16 cellular contexts compared by ENCODE assay signal in genomic region chr4:152117501-152117900, GRCh38.
DNase-seq lines count a peak whose midpoint lies in the region; ATAC-seq lines count a peak whose summit lies in the region.
"Had no signal": no experiment of that assay in that cellular context is flagged by ENCODE, and none has a peak within 500 bp of the region (broad histone marks: within the 10 kb centered on the region; RNA-seq: fewer than 3 reads in every experiment).

No MANE protein-coding gene starts in this region.

- no peak overlapping the region for H3K18ac ChIP-seq in mesenchymal stem cell (ENCODE audit: low read depth in 1 of 2, low read length in 2 of 2)

- ATAC-seq in CD4-positive, CD25-positive, alpha-beta regulatory T cell (ENCODE audit: low read depth in 2 of 2): no peak
- no peak for ATAC-seq in T-helper 17 cell
- ATAC-seq: GM23338 had no signal

- H3K9me3 Mint-ChIP-seq in T-helper 1 cell treated with Interleukin-12 subunit alpha and Interleukin-12 subunit beta and Interleukin-4 antibody, amounts not matched to agents 30 μg/mL and 1 μg/mL, for 36 hours: peaks cover 26% of the 10 kb centered on the region
- H3K9me3 Mint-ChIP-seq in CD4-positive, CD25-positive, alpha-beta regulatory T cell: peaks cover 0 to 4% (median 3%) of the 10 kb centered on the region in 7 donors
- H3K9me3 Mint-ChIP-seq: IgD-negative memory B cell had no signal

- no peak overlapping the region for H3K4me2 ChIP-seq in mesenchymal stem cell (ENCODE audit: low read length, poor library complexity, severe bottlenecking)
- H3K4me2 ChIP-seq: GM23338 had no signal

- no peak overlapping the region for H3K27ac ChIP-seq in CD4-positive, CD25-positive, alpha-beta regulatory T cell (ENCODE audit: insufficient read depth, low read length, poor library complexity, severe bottlenecking)
- H3K27ac ChIP-seq in mesenchymal stem cell (ENCODE audit: low read length, poor library complexity, severe bottlenecking): no peak overlapping the region

- H3K4me1 Mint-ChIP-seq in T-helper 1 cell treated with Interleukin-12 subunit alpha and Interleukin-12 subunit beta and Interleukin-4 antibody, amounts not matched to agents 30 μg/mL and 1 μg/mL, for 36 hours (ENCODE audit: low read depth): peaks cover 39% of the 10 kb centered on the region
- peaks cover 28 to 60% (median 35%) of the 10 kb centered on the region in 4 donors for H3K4me1 Mint-ChIP-seq in CD4-positive, CD25-positive, alpha-beta regulatory T cell
- H3K4me1 Mint-ChIP-seq in T-helper 17 cell: peaks cover 35% of the 10 kb centered on the region

- H2AFZ ChIP-seq in mesenchymal stem cell (ENCODE audit: low read depth, low read length): no peak overlapping the region
- H2AFZ ChIP-seq: GM23338 had no signal

- H2BK12ac ChIP-seq in mesenchymal stem cell (ENCODE audit: low read length in 2 of 2): no peak overlapping the region

- no peaks in the 10 kb centered on the region for H3K36me3 ChIP-seq in CD4-positive, CD25-positive, alpha-beta regulatory T cell (ENCODE audit: control insufficient read depth, insufficient read depth, low read length)
- no peaks in the 10 kb centered on the region for H3K36me3 ChIP-seq in mesenchymal stem cell (ENCODE audit: control insufficient read depth in 1 of 2, insufficient read depth in 2 of 2, low read depth in 1 of 2, low read length in 2 of 2)

- no peak overlapping the region for H2BK5ac ChIP-seq in mesenchymal stem cell (ENCODE audit: low read depth, low read length, poor library complexity, severe bottlenecking)

- 91% methylated on average over 7 of the region's 7 CpGs for WGBS in mesenchymal stem cell

- no peak overlapping the region for H3K14ac ChIP-seq in mesenchymal stem cell (ENCODE audit: low read length in 2 of 2)

- peaks cover 0 to 9% of the 10 kb centered on the region in 2 experiments for H3K9me3 ChIP-seq in CD4-positive, CD25-positive, alpha-beta regulatory T cell (ENCODE audit: control insufficient read depth in 2 of 2, low read length in 2 of 2)
- H3K9me3 ChIP-seq in T-helper 17 cell (ENCODE audit: control insufficient read depth, low read length, poor library complexity, severe bottlenecking) (no peaks in the 10 kb centered on the region), mesenchymal stem cell (ENCODE audit: control insufficient read depth, low read length) (no peaks in the 10 kb centered on the region)

- no peaks in the 10 kb centered on the region for H3K27me3 ChIP-seq in CD4-positive, CD25-positive, alpha-beta regulatory T cell (ENCODE audit: control insufficient read depth, insufficient read depth, low read length)
- H3K27me3 ChIP-seq in mesenchymal stem cell (ENCODE audit: control insufficient read depth in 1 of 2, insufficient read depth in 1 of 2, low read length in 2 of 2): peaks cover 16 to 21% of the 10 kb centered on the region in 2 experiments

- H3K4me3 ChIP-seq in CD4-positive, CD25-positive, alpha-beta regulatory T cell (ENCODE audit: low read depth, low read length): no peak overlapping the region
- H3K4me3 ChIP-seq in mesenchymal stem cell (ENCODE audit: insufficient read depth in 1 of 2, low read depth in 1 of 2, low read length in 2 of 2): no peak overlapping the region
- H3K4me3 ChIP-seq: GM23338 had no signal

- H3K27me3 Mint-ChIP-seq in T-helper 1 cell treated with Interleukin-12 subunit alpha and Interleukin-12 subunit beta and Interleukin-4 antibody, amounts not matched to agents 30 μg/mL and 1 μg/mL, for 36 hours (ENCODE audit: low read depth): no peaks in the 10 kb centered on the region
- H3K27me3 Mint-ChIP-seq in CD4-positive, CD25-positive, alpha-beta regulatory T cell: peaks cover 8% of the 10 kb centered on the region
- H3K27me3 Mint-ChIP-seq in T-helper 17 cell: no peaks in the 10 kb centered on the region

- H4K8ac ChIP-seq in mesenchymal stem cell (ENCODE audit: low read length): no peak overlapping the region

- no peak for DNase-seq in T-helper 1 cell
- DNase-seq in CD4-positive, CD25-positive, alpha-beta regulatory T cell: no peak
- DNase-seq in T-helper 17 cell: no peak
- DNase-seq in islet precursor cell: peak; percentile 27
- no peak for DNase-seq in mesenchymal stem cell
- DNase-seq in SHP77 (lab: John Stamatoyannopoulos, UW): no peak
- no peak for DNase-seq in cortex of kidney (lab: John Stamatoyannopoulos, UW)
- DNase-seq: MV-4-11, NCI-H1417 treated with DMSO at 0.1 percent for 48 hours, NCI-H2029, NCI-H2171 treated with DMSO at 0.1 percent for 48 hours, NCI-H510A treated with DMSO at 0.1 percent for 48 hours had no signal

- H3K36me3 Mint-ChIP-seq in T-helper 1 cell treated with Interleukin-12 subunit alpha and Interleukin-12 subunit beta and Interleukin-4 antibody, amounts not matched to agents 30 μg/mL and 1 μg/mL, for 36 hours (ENCODE audit: low read depth): peaks cover 17% of the 10 kb centered on the region
- no peaks in the 10 kb centered on the region for H3K36me3 Mint-ChIP-seq in CD4-positive, CD25-positive, alpha-beta regulatory T cell
- no peaks in the 10 kb centered on the region for H3K36me3 Mint-ChIP-seq in T-helper 17 cell (ENCODE audit: low read depth)
- H3K36me3 Mint-ChIP-seq: CD14-positive monocyte, IgD-negative memory B cell had no signal

- H3K23ac ChIP-seq in mesenchymal stem cell (ENCODE audit: low read length in 2 of 2): no peak overlapping the region

- H2AK5ac ChIP-seq in mesenchymal stem cell (ENCODE audit: low read length, severe bottlenecking): no peak overlapping the region

- H2BK15ac ChIP-seq in mesenchymal stem cell (ENCODE audit: low read depth, poor library complexity, severe bottlenecking): no peak overlapping the region

- no peak overlapping the region for H3K4ac ChIP-seq in mesenchymal stem cell (ENCODE audit: low read depth in 1 of 2, low read length in 2 of 2)

- no peak overlapping the region for H3K4me3 Mint-ChIP-seq in T-helper 1 cell treated with Interleukin-12 subunit alpha and Interleukin-12 subunit beta and Interleukin-4 antibody, amounts not matched to agents 30 μg/mL and 1 μg/mL, for 36 hours
- peak overlapping the region in 1 of 4 donors; percentile 29 for H3K4me3 Mint-ChIP-seq in CD4-positive, CD25-positive, alpha-beta regulatory T cell
- H3K4me3 Mint-ChIP-seq in T-helper 17 cell: no peak overlapping the region
- H3K4me3 Mint-ChIP-seq: CD14-positive monocyte, GM23338 had no signal

- H3K27ac Mint-ChIP-seq in T-helper 1 cell treated with Interleukin-12 subunit alpha and Interleukin-12 subunit beta and Interleukin-4 antibody, amounts not matched to agents 30 μg/mL and 1 μg/mL, for 36 hours: peak overlapping the region; percentile 27
- peak overlapping the region in 2 of 3 donors; percentile 82 to 94 for H3K27ac Mint-ChIP-seq in CD4-positive, CD25-positive, alpha-beta regulatory T cell
- peak overlapping the region; percentile 81 for H3K27ac Mint-ChIP-seq in T-helper 17 cell
- H3K27ac Mint-ChIP-seq: CD14-positive monocyte, GM23338, IgD-negative memory B cell had no signal

- no peak overlapping the region for H4K91ac ChIP-seq in mesenchymal stem cell (ENCODE audit: low read length)

- no peaks in the 10 kb centered on the region for H3K79me1 ChIP-seq in mesenchymal stem cell (replicated peaks; ENCODE audit: low read length, poor library complexity, severe bottlenecking)

- no peak overlapping the region for H3K9ac ChIP-seq in mesenchymal stem cell (ENCODE audit: low read length)

- H2BK120ac ChIP-seq in mesenchymal stem cell (ENCODE audit: low read depth, low read length): no peak overlapping the region

- H3K4me1 ChIP-seq in CD4-positive, CD25-positive, alpha-beta regulatory T cell (ENCODE audit: control insufficient read depth, insufficient read depth, low read length, poor library complexity, severe bottlenecking): peaks cover 28% of the 10 kb centered on the region
- H3K4me1 ChIP-seq in mesenchymal stem cell (ENCODE audit: control insufficient read depth, insufficient read depth, low read depth, low read length): no peaks in the 10 kb centered on the region

Comparison
In these comparisons a context has a peak if more than half of its experiments do, and no peak if none do; other contexts are left out.
1. H3K27ac Mint-ChIP-seq: peak in every context shown above with its lines; median percentile 88 in CD4-positive, CD25-positive, alpha-beta regulatory T cell; 81 in T-helper 17 cell; 27 in T-helper 1 cell treated with Interleukin-12 subunit alpha and Interleukin-12 subunit beta and Interleukin-4 antibody, amounts not matched to agents 30 μg/mL and 1 μg/mL, for 36 hours.